Comparison of ENCODE assay signal across 18 cellular contexts in genomic region chr22:29563652-29564460, GRCh38. TPM values are rescaled to one million over a fixed set of nuclear protein-coding genes. Genes with fewer than 3 reads are reported as not detected.
A peak's percentile ranks its signal among the peaks of the same experiment; 100 is the strongest.
DNase-seq lines count a peak whose midpoint lies in the region; ATAC-seq, FAIRE-seq and TF ChIP-seq lines count a peak whose summit lies in the region.
"Had no signal": no experiment of that assay in that cellular context is flagged by ENCODE, and none has a peak within 500 bp of the region (broad histone marks: within the 10 kb centered on the region; RNA-seq: fewer than 3 reads in every experiment).

No MANE protein-coding gene starts in this region.

- H3K27me3 ChIP-seq in bronchial epithelial cell (ENCODE audit: control insufficient read depth, insufficient read depth, low read length), result no peaks in the 10 kb centered on the region
- H3K27me3 ChIP-seq in left ventricle myocardium inferior (ENCODE audit: low read depth), result no peaks in the 10 kb centered on the region

- no peak overlapping the region for H3K4me3 ChIP-seq in bronchial epithelial cell (ENCODE audit: low read depth, low read length)
- H3K4me3 ChIP-seq in left ventricle myocardium inferior, result no peak overlapping the region

- peaks cover 20% of the 10 kb centered on the region for H3K36me3 ChIP-seq in bronchial epithelial cell (ENCODE audit: control insufficient read depth, insufficient read depth, low read length)
- H3K36me3 ChIP-seq in left ventricle myocardium inferior, result peaks cover 13% of the 10 kb centered on the region

- peaks cover 10% of the 10 kb centered on the region for H3K4me1 ChIP-seq in left ventricle myocardium inferior

- peak; percentile 70 for FAIRE-seq in bronchial epithelial cell (lab: Jason Lieb, UNC)

- DNase-seq in A172 (ENCODE audit: low spot score) (peak; percentile 23), bronchial epithelial cell (ENCODE audit: low read depth) (no peak), left ventricle myocardium inferior (no peak), MV-4-11 (lab: John Stamatoyannopoulos, UW) (no peak), NCI-H82 treated with DMSO at 0.1 percent for 48 hours (lab: John Stamatoyannopoulos, UW; ENCODE audit: unreplicated experiment) (no peak)
- DNase-seq: AML-193, COR-L47, DMS 273 treated with DMSO at 0.1 percent for 48 hours, DND-41, KBM-7, NCI-H1417, NCI-H1930, NCI-H82, PC-3, RPMI8226 had no signal

- H3K27ac ChIP-seq in C4-2B, result peak overlapping the region; percentile 18; the same call in 1 of the 2 replicates
- H3K27ac ChIP-seq in left ventricle myocardium inferior (replicated peaks), result peak overlapping the region; percentile 59

- no peaks in the 10 kb centered on the region for H3K9me3 ChIP-seq in left ventricle myocardium inferior (replicated peaks)

- TF ChIP-seq CTCF in C4-2B (conservative IDR thresholded peaks at IDR 0.05), result no peak
- TF ChIP-seq CTCF in bronchial epithelial cell (IDR thresholded peaks at IDR 0.05; ENCODE audit: insufficient read depth, low read length, severe bottlenecking), result no peak
- no peak for TF ChIP-seq CTCF in left ventricle myocardium inferior (IDR thresholded peaks at IDR 0.05; ENCODE audit: borderline replicate concordance)

- ATAC-seq in HG02798 (IDR thresholded peaks at IDR 0.05; ENCODE audit: poor library complexity, unreplicated experiment) (no peak), GM21723 (IDR thresholded peaks at IDR 0.05; ENCODE audit: unreplicated experiment) (no peak)
- ATAC-seq: PC-3 had no signal

- intact Hi-C loops in left ventricle myocardium inferior (cut with micrococcal nuclease), result no loop called here

RNA-seq across cellular contexts. Expression of gene THOC5, which starts 10.3 kb away (rescaled TPM):
- 42.8 and 45.6 TPM in 2 replicates for total RNA-seq in A172 (2014; rRNA removed; shearing (Covaris generic))
- total RNA-seq in bronchial epithelial cell (43.2 and 44.0 TPM in 2 replicates), left ventricle myocardium inferior (39.3 TPM)

RNA-seq across cellular contexts. Expression of gene NIPSNAP1, which starts 17.1 kb away (rescaled TPM):
- total RNA-seq in A172 (2014; rRNA removed; shearing (Covaris generic)), result 88.8 and 95.7 TPM in 2 replicates
- total RNA-seq in bronchial epithelial cell (19.7 and 20.4 TPM in 2 replicates), left ventricle myocardium inferior (17.2 TPM)

RNA-seq across cellular contexts. Expression of gene NF2, which starts 39.6 kb away (rescaled TPM):
- 3.7 and 5.3 TPM in 2 replicates for total RNA-seq in A172 (2014; rRNA removed; shearing (Covaris generic))
- total RNA-seq in bronchial epithelial cell (23.6 and 28.4 TPM in 2 replicates), left ventricle myocardium inferior (38.5 TPM)
